Comparison of ENCODE assay signal across 8 cellular contexts in genomic region chr1:192807968-192808587, GRCh38. TPM values are rescaled to one million over a fixed set of nuclear protein-coding genes. Genes with fewer than 3 reads are reported as not detected.
DNase-seq lines count a peak whose midpoint lies in the region; ATAC-seq, FAIRE-seq and TF ChIP-seq lines count a peak whose summit lies in the region.

No MANE protein-coding gene starts in this region.

- no peaks in the 10 kb centered on the region for H3K27me3 ChIP-seq in astrocyte (ENCODE audit: insufficient read depth, low read length)

- H3K4me2 ChIP-seq in astrocyte (ENCODE audit: low read length) = peak overlapping the region; percentile 86

- H3K4me3 ChIP-seq in astrocyte (ENCODE audit: insufficient read depth, low read depth, low read length) = peak overlapping the region; percentile 85

- H3K4me3 Mint-ChIP-seq in astrocyte (ENCODE audit: unreplicated experiment) = peak overlapping the region; percentile 96
- peak overlapping the region; percentile 94 for H3K4me3 Mint-ChIP-seq in stimulated activated effector memory CD8-positive, alpha-beta T cell treated with anti-CD3 and anti-CD28 coated beads, Interleukin-12 subunit alpha, Interleukin-12 subunit beta, amount 100 ng/mL, for 72 hours

- H3K36me3 ChIP-seq in astrocyte (ENCODE audit: insufficient read depth, low read length) = peaks cover 16% of the 10 kb centered on the region

- no peak for TF ChIP-seq CTCF in astrocyte (IDR thresholded peaks at IDR 0.05; ENCODE audit: insufficient read depth, low read depth, low read length)

- peaks cover 17% of the 10 kb centered on the region for H3K4me1 Mint-ChIP-seq in astrocyte (ENCODE audit: low read depth, unreplicated experiment)
- peaks cover 43% of the 10 kb centered on the region for H3K4me1 Mint-ChIP-seq in stimulated activated effector memory CD8-positive, alpha-beta T cell treated with anti-CD3 and anti-CD28 coated beads, Interleukin-12 subunit alpha, Interleukin-12 subunit beta, amount 100 ng/mL, for 72 hours

- H4K20me1 ChIP-seq in astrocyte (ENCODE audit: insufficient read depth, low read length) = peaks cover 27% of the 10 kb centered on the region

- peak overlapping the region; percentile 82 for H2AFZ ChIP-seq in astrocyte (ENCODE audit: low read depth, low read length)

- H3K27me3 Mint-ChIP-seq in astrocyte (ENCODE audit: low read depth, unreplicated experiment) = no peaks in the 10 kb centered on the region

- DNase-seq in D341Med (ENCODE audit: low spot score) (peak; percentile 37), LHCN-M2 (ENCODE audit: low read depth) (peak; percentile 66), astrocyte (ENCODE audit: low read depth) (peak; percentile 68)
- DNase-seq in stimulated activated effector memory CD8-positive, alpha-beta T cell treated with anti-CD3 and anti-CD28 coated beads, Interleukin-12 subunit alpha, Interleukin-12 subunit beta, amount 100 ng/mL, for 72 hours (ENCODE audit: low spot score in 2 of 2) = peak in 1 of 2 donors; percentile 11

- peaks cover 17% of the 10 kb centered on the region for H3K79me2 ChIP-seq in astrocyte (ENCODE audit: insufficient read depth, low read length)

- no peaks in the 10 kb centered on the region for H3K9me3 Mint-ChIP-seq in astrocyte (ENCODE audit: unreplicated experiment)
- H3K9me3 Mint-ChIP-seq in stimulated activated effector memory CD8-positive, alpha-beta T cell treated with anti-CD3 and anti-CD28 coated beads, Interleukin-12 subunit alpha, Interleukin-12 subunit beta, amount 100 ng/mL, for 72 hours = no peaks in the 10 kb centered on the region

- H3K27ac Mint-ChIP-seq in astrocyte (ENCODE audit: unreplicated experiment) = peak overlapping the region; percentile 75
- peak overlapping the region; percentile 94 for H3K27ac Mint-ChIP-seq in stimulated activated effector memory CD8-positive, alpha-beta T cell treated with anti-CD3 and anti-CD28 coated beads, Interleukin-12 subunit alpha, Interleukin-12 subunit beta, amount 100 ng/mL, for 72 hours

- ATAC-seq in stimulated activated effector memory CD8-positive, alpha-beta T cell treated with anti-CD3 and anti-CD28 coated beads, Interleukin-12 subunit alpha, Interleukin-12 subunit beta, amount 100 ng/mL, for 72 hours = no peak
- ATAC-seq in GM21447 (IDR thresholded peaks at IDR 0.05; ENCODE audit: unreplicated experiment) (no peak), GM18909 (IDR thresholded peaks at IDR 0.05; ENCODE audit: poor library complexity, unreplicated experiment) (no peak), GM19035 (IDR thresholded peaks at IDR 0.05; ENCODE audit: unreplicated experiment) (no peak)

- H3K9ac ChIP-seq in astrocyte (ENCODE audit: low read length) = peak overlapping the region; percentile 92

- peak overlapping the region; percentile 73 for H3K27ac ChIP-seq in astrocyte (ENCODE audit: low read depth, low read length)

- peaks cover 21% of the 10 kb centered on the region for H3K4me1 ChIP-seq in astrocyte (ENCODE audit: insufficient read depth, low read length)

- FAIRE-seq in astrocyte (lab: Jason Lieb, UNC) (no peak), islet of Langerhans (lab: Jason Lieb, UNC) (peak; percentile 55)

- peaks cover 3% of the 10 kb centered on the region for H3K36me3 Mint-ChIP-seq in astrocyte (ENCODE audit: low read depth, unreplicated experiment)
- peaks cover 58% of the 10 kb centered on the region for H3K36me3 Mint-ChIP-seq in stimulated activated effector memory CD8-positive, alpha-beta T cell treated with anti-CD3 and anti-CD28 coated beads, Interleukin-12 subunit alpha, Interleukin-12 subunit beta, amount 100 ng/mL, for 72 hours

- H3K9me3 ChIP-seq in astrocyte (ENCODE audit: insufficient read depth, low read depth, low read length) = no peaks in the 10 kb centered on the region

RNA-seq across cellular contexts. Expression of gene RGS2, which starts 0.8 kb away (rescaled TPM):
- total RNA-seq in LHCN-M2 (2014; rRNA removed) (21.1 and 21.2 TPM in 2 replicates), astrocyte (10.5 and 13.8 TPM in 2 replicates)
- polyA plus RNA-seq in LHCN-M2 (2012) = 3.2 TPM
